ENCODE assay signal across 14 cellular contexts in genomic region chr20:62914436-62914835, GRCh38. TPM values are rescaled to one million over a fixed set of nuclear protein-coding genes. Genes with fewer than 3 reads are reported as not detected.
DNase-seq lines count a peak whose midpoint lies in the region; ATAC-seq, FAIRE-seq and TF ChIP-seq lines count a peak whose summit lies in the region.
"Had no signal": no experiment of that assay in that cellular context is flagged by ENCODE, and none has a peak within 500 bp of the region (broad histone marks: within the 10 kb centered on the region; RNA-seq: fewer than 3 reads in every experiment).

No MANE protein-coding gene starts in this region.

- H3K9me3 ChIP-seq in HepG2 (ENCODE audit: low read length) (no peaks in the 10 kb centered on the region), right lobe of liver (no peaks in the 10 kb centered on the region), thymus (ENCODE audit: control insufficient read depth) (no peaks in the 10 kb centered on the region)
- H3K9me3 ChIP-seq: ascending aorta, Peyer's patch, stomach had no signal

- H3K4me1 ChIP-seq in HepG2 (ENCODE audit: insufficient read depth, low read length) (peaks cover 69% of the 10 kb centered on the region), right lobe of liver (peaks cover 0 to 54% (median 23%) of the 10 kb centered on the region in 4 donors), thymus (ENCODE audit: control insufficient read depth, insufficient read depth, low read length) (peaks cover 33% of the 10 kb centered on the region)

- TF ChIP-seq CTCF in HepG2 (CRISPR knock-in tag; IDR thresholded peaks at IDR 0.05) (0 out of 2 replicates have a peak, but pooled peaks have one; percentile 1), right lobe of liver (IDR thresholded peaks at IDR 0.05) (no peak), chondrocyte (IDR thresholded peaks at IDR 0.05) (no peak)

- peaks cover 12% of the 10 kb centered on the region for H3K36me3 Mint-ChIP-seq in chondrocyte (ENCODE audit: low read depth)
- peaks cover 18% of the 10 kb centered on the region for H3K36me3 Mint-ChIP-seq in memory B cell
- peaks cover 29% of the 10 kb centered on the region for H3K36me3 Mint-ChIP-seq in activated T-helper 1 cell treated with anti-CD3 and anti-CD28 coated beads, Interleukin-12 subunit alpha, Interleukin-12 subunit beta, Interleukin-2, Interleukin-4 antibody, amounts not matched to agents 30 ng/mL and 10 ng/mL and 1 ng/mL, durations not matched to agents 14 hours and 24 hours and 36 hours (ENCODE audit: low read depth)

- 90% methylated on average over 9 of the region's 9 CpGs for WGBS in HepG2 (ENCODE audit: low lambda C conversion rate)
- WGBS in right lobe of liver (ENCODE audit: insufficient coverage, low coverage, low lambda C conversion rate, missing lambda C conversion rate): 76% methylated on average over 9 of the region's 9 CpGs
- 97% methylated on average over 9 of the region's 9 CpGs for WGBS in thymus

- H3K27ac Mint-ChIP-seq in chondrocyte (ENCODE audit: unreplicated experiment): peak overlapping the region; percentile 45
- H3K27ac Mint-ChIP-seq in memory B cell: peak overlapping the region; percentile 77
- no peak overlapping the region for H3K27ac Mint-ChIP-seq in activated T-helper 1 cell treated with anti-CD3 and anti-CD28 coated beads, Interleukin-12 subunit alpha, Interleukin-12 subunit beta, Interleukin-2, Interleukin-4 antibody, amounts not matched to agents 30 ng/mL and 10 ng/mL and 1 ng/mL, durations not matched to agents 14 hours and 24 hours and 36 hours

- DNase-seq in HepG2 (ENCODE audit: low spot score) (no peak), right lobe of liver (no peak), chondrocyte (ENCODE audit: low spot score) (no peak), memory B cell (ENCODE audit: low spot score in 2 of 2) (no peak)
- DNase-seq in activated T-helper 1 cell treated with anti-CD3 and anti-CD28 coated beads, Interleukin-12 subunit alpha, Interleukin-12 subunit beta, Interleukin-2, Interleukin-4 antibody, amounts not matched to agents 30 ng/mL and 10 ng/mL and 1 ng/mL, durations not matched to agents 14 hours and 24 hours and 36 hours (ENCODE audit: low spot score): no peak
- DNase-seq: left colon, NCI-H1092 treated with DMSO at 0.1 percent for 48 hours, stomach had no signal

- no peak for FAIRE-seq in HepG2 (lab: Jason Lieb, UNC)

- H3K36me3 ChIP-seq in HepG2 (replicated peaks in 1 of 2; ENCODE audit: control insufficient read depth in 1 of 2, insufficient read depth in 2 of 2, low read length in 2 of 2): peaks cover 39 to 42% of the 10 kb centered on the region in 2 experiments
- H3K36me3 ChIP-seq in right lobe of liver: peaks cover 0 to 38% (median 25%) of the 10 kb centered on the region in 4 donors
- peaks cover 45% of the 10 kb centered on the region for H3K36me3 ChIP-seq in thymus (ENCODE audit: control insufficient read depth, insufficient read depth)

- peaks cover 100% of the 10 kb centered on the region for H3K79me2 ChIP-seq in HepG2 (ENCODE audit: insufficient read depth, low read length)

- no peak for TF ChIP-seq POLR2A in HepG2 (IDR thresholded peaks at IDR 0.05; ENCODE audit: insufficient read depth in 1 of 2, low read depth in 2 of 2, low read length in 2 of 2)
- no peak for TF ChIP-seq POLR2A in right lobe of liver (IDR thresholded peaks at IDR 0.05)

- in situ Hi-C loops in HepG2 (cut with HindIII; ENCODE audit: extremely low pct_ligation_motif_present, low pct_unique_long_range_greater_than_20kb): no loop called here

- H3K27ac ChIP-seq in HepG2 (ENCODE audit: extremely low read length, insufficient read depth, low read length) (peak overlapping the region; percentile 93), right lobe of liver (no peak overlapping the region), thymus (ENCODE audit: low read depth) (peak overlapping the region; percentile 8)
- H3K27ac ChIP-seq: ascending aorta, Peyer's patch, stomach had no signal

- POLR2A ChIA-PET in HepG2 (lab: Yijun Ruan, JAX): interaction anchor here (0.7 to 6.3 kb wide), 7 partner anchors 9 to 92 kb away, joined by 3 to 54 read pairs (median 6); partner anchors contain the start of genes DIDO1, GID8 and SLC17A9

- TF ChIP-seq EP300 in HepG2 (IDR thresholded peaks at IDR 0.05; ENCODE audit: low read depth in 2 of 2, low read length in 2 of 2) (no peak), HepG2 (CRISPR knock-in tag; IDR thresholded peaks at IDR 0.05; ENCODE audit: borderline replicate concordance) (no peak)

- intact Hi-C loops in HepG2 (cut with micrococcal nuclease; ENCODE audit: unreplicated experiment) (no loop called here), right lobe of liver (cut with DNase I) (no loop called here)
- intact Hi-C loops in activated T-helper 1 cell treated with anti-CD3 and anti-CD28 coated beads, Interleukin-12 subunit alpha, Interleukin-12 subunit beta, Interleukin-2, Interleukin-4 antibody, amounts not matched to agents 30 ng/mL and 10 ng/mL and 1 ng/mL, durations not matched to agents 14 hours and 24 hours and 36 hours (cut with micrococcal nuclease): no loop called here

- H3K4me1 Mint-ChIP-seq in chondrocyte (ENCODE audit: low read depth) (peaks cover 52% of the 10 kb centered on the region), memory B cell (peaks cover 39% of the 10 kb centered on the region)
- peaks cover 46% of the 10 kb centered on the region for H3K4me1 Mint-ChIP-seq in activated T-helper 1 cell treated with anti-CD3 and anti-CD28 coated beads, Interleukin-12 subunit alpha, Interleukin-12 subunit beta, Interleukin-2, Interleukin-4 antibody, amounts not matched to agents 30 ng/mL and 10 ng/mL and 1 ng/mL, durations not matched to agents 14 hours and 24 hours and 36 hours (ENCODE audit: low read depth)

- no peak for TF ChIP-seq RAD21 in HepG2 (CRISPR knock-in tag; IDR thresholded peaks at IDR 0.05)

- H3K4me2 ChIP-seq in HepG2 (ENCODE audit: low read depth, low read length): peak overlapping the region; percentile 74

- H3K4me3 Mint-ChIP-seq in chondrocyte (ENCODE audit: unreplicated experiment) (no peak overlapping the region), memory B cell (no peak overlapping the region)
- no peak overlapping the region for H3K4me3 Mint-ChIP-seq in activated T-helper 1 cell treated with anti-CD3 and anti-CD28 coated beads, Interleukin-12 subunit alpha, Interleukin-12 subunit beta, Interleukin-2, Interleukin-4 antibody, amounts not matched to agents 30 ng/mL and 10 ng/mL and 1 ng/mL, durations not matched to agents 14 hours and 24 hours and 36 hours

- ATAC-seq in HepG2 (no peak), right lobe of liver (no peak), memory B cell (ENCODE audit: low read depth) (no peak), HG03159 (IDR thresholded peaks at IDR 0.05; ENCODE audit: unreplicated experiment) (no peak), HG03439 (IDR thresholded peaks at IDR 0.05; ENCODE audit: unreplicated experiment) (no peak)

- H3K27me3 Mint-ChIP-seq in chondrocyte (ENCODE audit: low read depth) (no peaks in the 10 kb centered on the region), memory B cell (no peaks in the 10 kb centered on the region)
- no peaks in the 10 kb centered on the region for H3K27me3 Mint-ChIP-seq in activated T-helper 1 cell treated with anti-CD3 and anti-CD28 coated beads, Interleukin-12 subunit alpha, Interleukin-12 subunit beta, Interleukin-2, Interleukin-4 antibody, amounts not matched to agents 30 ng/mL and 10 ng/mL and 1 ng/mL, durations not matched to agents 14 hours and 24 hours and 36 hours (ENCODE audit: insufficient read depth)

- no peak overlapping the region for H2AFZ ChIP-seq in HepG2 (ENCODE audit: low read length)

- peak overlapping the region; percentile 53 for H3K9ac ChIP-seq in HepG2 (ENCODE audit: insufficient read depth, low read depth, low read length)

- CTCF ChIA-PET in HepG2 (lab: Yijun Ruan, JAX; ENCODE audit: low intra/inter-chr PET ratio, low total read pairs): no interaction called here

- peaks cover 82% of the 10 kb centered on the region for H4K20me1 ChIP-seq in HepG2 (ENCODE audit: insufficient read depth, low read length)

- no peaks in the 10 kb centered on the region for H3K27me3 ChIP-seq in HepG2 (ENCODE audit: control insufficient read depth in 1 of 2, insufficient read depth in 2 of 2, low read length in 2 of 2)
- H3K27me3 ChIP-seq in right lobe of liver: no peaks in the 10 kb centered on the region
- no peaks in the 10 kb centered on the region for H3K27me3 ChIP-seq in thymus (ENCODE audit: control insufficient read depth, insufficient read depth)
- H3K27me3 ChIP-seq: ascending aorta, Peyer's patch, stomach had no signal

- no peak overlapping the region for H3K4me3 ChIP-seq in HepG2 (replicated peaks in 1 of 3; ENCODE audit: insufficient read depth in 1 of 3, low read depth in 2 of 3, low read length in 3 of 3)
- no peak overlapping the region for H3K4me3 ChIP-seq in right lobe of liver
- no peak overlapping the region for H3K4me3 ChIP-seq in thymus (ENCODE audit: low read length)
- H3K4me3 ChIP-seq: ascending aorta, Peyer's patch, stomach had no signal

- BruUV-seq in HepG2 (replicated peaks; lab: Mats Ljungman, UMichigan): no TSS peak

- H3K9me3 Mint-ChIP-seq in chondrocyte (ENCODE audit: low read depth) (no peaks in the 10 kb centered on the region), memory B cell (no peaks in the 10 kb centered on the region)
- H3K9me3 Mint-ChIP-seq in activated T-helper 1 cell treated with anti-CD3 and anti-CD28 coated beads, Interleukin-12 subunit alpha, Interleukin-12 subunit beta, Interleukin-2, Interleukin-4 antibody, amounts not matched to agents 30 ng/mL and 10 ng/mL and 1 ng/mL, durations not matched to agents 14 hours and 24 hours and 36 hours: no peaks in the 10 kb centered on the region
- H3K9me3 Mint-ChIP-seq: CD8-positive, alpha-beta memory T cell had no signal

RNA-seq across cellular contexts. Expression of gene DIDO1, which starts 11.9 kb away (rescaled TPM):
- 75.1 and 77.0 TPM in 2 replicates for total RNA-seq in HepG2 (2016; rRNA removed; fragmentation: Illumina TruSeq; extraction: Trizol)
- total RNA-seq in HepG2 (2016; cell fraction: cytosol; rRNA removed; fragmentation: Illumina TruSeq; extraction: Trizol; ENCODE audit: low read depth): 14.5 and 17.3 TPM in 2 replicates
- 71.7 and 75.6 TPM in 2 replicates for total RNA-seq in HepG2 (2016; cell fraction: insoluble cytoplasmic fraction; rRNA removed; fragmentation: Illumina TruSeq; extraction: Trizol)
- 32.1 and 34.1 TPM in 2 replicates for total RNA-seq in HepG2 (2016; cell fraction: membrane; rRNA removed; fragmentation: Illumina TruSeq; extraction: Trizol)
- 86.6 and 98.5 TPM in 2 replicates for total RNA-seq in HepG2 (2016; cell fraction: nucleus; rRNA removed; fragmentation: Illumina TruSeq; extraction: Trizol)
- polyA plus RNA-seq in HepG2 (2011; rRNA removed): 72.6 and 75.0 TPM in 2 replicates
- polyA plus RNA-seq in HepG2 (2011; cell fraction: cytosol; rRNA removed): 53.2 and 57.1 TPM in 2 replicates
- polyA plus RNA-seq in HepG2 (2011; cell fraction: nucleus; rRNA removed): 292 and 297 TPM in 2 replicates
- 67.9 and 74.0 TPM in 2 replicates for polyA plus RNA-seq in HepG2 (2012)
- polyA plus RNA-seq in HepG2 (2016; cell fraction: cytosol; fragmentation: Illumina TruSeq; extraction: Trizol; ENCODE audit: low read depth): 3.0 TPM in 2 replicates
- 61.5 and 65.9 TPM in 2 replicates for polyA plus RNA-seq in HepG2 (2016; cell fraction: insoluble cytoplasmic fraction; fragmentation: Illumina TruSeq; extraction: Trizol; ENCODE audit: low read depth)
- 10.9 and 11.6 TPM in 2 replicates for polyA plus RNA-seq in HepG2 (2016; cell fraction: membrane; fragmentation: Illumina TruSeq; extraction: Trizol; ENCODE audit: low read depth)
- 130 and 135 TPM in 2 replicates for polyA plus RNA-seq in HepG2 (2016; cell fraction: nucleus; fragmentation: Illumina TruSeq; extraction: Trizol; ENCODE audit: insufficient read depth, low read depth)
- polyA minus RNA-seq in HepG2 (2011; rRNA and poly(A)+ RNA removed; ENCODE audit: low replicate concordance): 33.0 and 89.8 TPM in 2 replicates
- 30.7 and 35.0 TPM in 2 replicates for polyA minus RNA-seq in HepG2 (2011; cell fraction: cytosol; rRNA and poly(A)+ RNA removed)
- 139 and 144 TPM in 2 replicates for polyA minus RNA-seq in HepG2 (2011; cell fraction: nucleus; rRNA and poly(A)+ RNA removed)
- 10 to 100 TPM; 18.3 to 28.1 (median 21.1) TPM for total RNA-seq in right lobe of liver
- total RNA-seq in chondrocyte: 41.6 to 53.8 TPM (median 42.5 TPM) in 3 replicates
- 33.2 TPM for polyA plus RNA-seq in thymus
- total RNA-seq in activated T-helper 1 cell treated with anti-CD3 and anti-CD28 coated beads, Interleukin-12 subunit alpha, Interleukin-12 subunit beta, Interleukin-2, Interleukin-4 antibody, amounts not matched to agents 30 ng/mL and 10 ng/mL and 1 ng/mL, durations not matched to agents 14 hours and 24 hours and 36 hours: 60.5 and 60.8 TPM in 2 replicates

RNA-seq across cellular contexts. Expression of gene GID8, which starts 23.5 kb away (rescaled TPM):
- total RNA-seq in HepG2 (2016; rRNA removed; fragmentation: Illumina TruSeq; extraction: Trizol) (59.8 and 74.4 TPM in 2 replicates), right lobe of liver (10 to 100 TPM; 12.6 to 18.9 (median 15.1) TPM), chondrocyte (26.3 to 30.7 TPM (median 29.7 TPM) in 3 replicates)
- 17.8 and 18.7 TPM in 2 replicates for total RNA-seq in HepG2 (2016; cell fraction: cytosol; rRNA removed; fragmentation: Illumina TruSeq; extraction: Trizol; ENCODE audit: low read depth)
- 60.3 and 68.0 TPM in 2 replicates for total RNA-seq in HepG2 (2016; cell fraction: insoluble cytoplasmic fraction; rRNA removed; fragmentation: Illumina TruSeq; extraction: Trizol)
- 45.9 and 46.6 TPM in 2 replicates for total RNA-seq in HepG2 (2016; cell fraction: membrane; rRNA removed; fragmentation: Illumina TruSeq; extraction: Trizol)
- total RNA-seq in HepG2 (2016; cell fraction: nucleus; rRNA removed; fragmentation: Illumina TruSeq; extraction: Trizol): 35.6 and 42.8 TPM in 2 replicates
- polyA plus RNA-seq in HepG2 (2011; rRNA removed) (39.0 and 39.6 TPM in 2 replicates), thymus (24.0 TPM)
- 39.6 and 40.7 TPM in 2 replicates for polyA plus RNA-seq in HepG2 (2011; cell fraction: cytosol; rRNA removed)
- polyA plus RNA-seq in HepG2 (2011; cell fraction: nucleus; rRNA removed): 23.9 and 26.9 TPM in 2 replicates
- 36.8 and 46.0 TPM in 2 replicates for polyA plus RNA-seq in HepG2 (2012)
- 14.5 and 16.6 TPM in 2 replicates for polyA plus RNA-seq in HepG2 (2016; cell fraction: cytosol; fragmentation: Illumina TruSeq; extraction: Trizol; ENCODE audit: low read depth)
- polyA plus RNA-seq in HepG2 (2016; cell fraction: insoluble cytoplasmic fraction; fragmentation: Illumina TruSeq; extraction: Trizol; ENCODE audit: low read depth): 66.0 and 70.4 TPM in 2 replicates
- polyA plus RNA-seq in HepG2 (2016; cell fraction: membrane; fragmentation: Illumina TruSeq; extraction: Trizol; ENCODE audit: low read depth): 31.6 and 32.0 TPM in 2 replicates
- 58.8 and 62.9 TPM in 2 replicates for polyA plus RNA-seq in HepG2 (2016; cell fraction: nucleus; fragmentation: Illumina TruSeq; extraction: Trizol; ENCODE audit: insufficient read depth, low read depth)
- 30.6 and 61.9 TPM in 2 replicates for polyA minus RNA-seq in HepG2 (2011; rRNA and poly(A)+ RNA removed; ENCODE audit: low replicate concordance)
- polyA minus RNA-seq in HepG2 (2011; cell fraction: cytosol; rRNA and poly(A)+ RNA removed): 28.5 and 31.3 TPM in 2 replicates
- polyA minus RNA-seq in HepG2 (2011; cell fraction: nucleus; rRNA and poly(A)+ RNA removed): 27.2 and 34.4 TPM in 2 replicates
- total RNA-seq in activated T-helper 1 cell treated with anti-CD3 and anti-CD28 coated beads, Interleukin-12 subunit alpha, Interleukin-12 subunit beta, Interleukin-2, Interleukin-4 antibody, amounts not matched to agents 30 ng/mL and 10 ng/mL and 1 ng/mL, durations not matched to agents 14 hours and 24 hours and 36 hours: 52.5 and 55.3 TPM in 2 replicates

RNA-seq across cellular contexts. Expression of gene SLC17A9, which starts 38.1 kb away (rescaled TPM):
- total RNA-seq in HepG2 (2016; rRNA removed; fragmentation: Illumina TruSeq; extraction: Trizol): 33.6 and 110 TPM in 2 replicates
- 27.1 and 27.6 TPM in 2 replicates for total RNA-seq in HepG2 (2016; cell fraction: cytosol; rRNA removed; fragmentation: Illumina TruSeq; extraction: Trizol; ENCODE audit: low read depth)
- 25.3 and 116 TPM in 2 replicates for total RNA-seq in HepG2 (2016; cell fraction: insoluble cytoplasmic fraction; rRNA removed; fragmentation: Illumina TruSeq; extraction: Trizol)
- 36.6 and 38.0 TPM in 2 replicates for total RNA-seq in HepG2 (2016; cell fraction: membrane; rRNA removed; fragmentation: Illumina TruSeq; extraction: Trizol)
- total RNA-seq in HepG2 (2016; cell fraction: nucleus; rRNA removed; fragmentation: Illumina TruSeq; extraction: Trizol): 145 and 168 TPM in 2 replicates
- 191 and 280 TPM in 2 replicates for polyA plus RNA-seq in HepG2 (2011; rRNA removed)
- polyA plus RNA-seq in HepG2 (2011; cell fraction: cytosol; rRNA removed): 57.2 and 94.5 TPM in 2 replicates
- 3,698 and 4,960 TPM in 2 replicates for polyA plus RNA-seq in HepG2 (2011; cell fraction: nucleus; rRNA removed)
- polyA plus RNA-seq in HepG2 (2012): 173 and 220 TPM in 2 replicates
- polyA plus RNA-seq in HepG2 (2016; cell fraction: cytosol; fragmentation: Illumina TruSeq; extraction: Trizol; ENCODE audit: low read depth): 16.5 and 18.1 TPM in 2 replicates
- polyA plus RNA-seq in HepG2 (2016; cell fraction: insoluble cytoplasmic fraction; fragmentation: Illumina TruSeq; extraction: Trizol; ENCODE audit: low read depth): 36.5 and 42.6 TPM in 2 replicates
- 30.7 and 32.6 TPM in 2 replicates for polyA plus RNA-seq in HepG2 (2016; cell fraction: membrane; fragmentation: Illumina TruSeq; extraction: Trizol; ENCODE audit: low read depth)
- 553 and 603 TPM in 2 replicates for polyA plus RNA-seq in HepG2 (2016; cell fraction: nucleus; fragmentation: Illumina TruSeq; extraction: Trizol; ENCODE audit: insufficient read depth, low read depth)
- 0.07 and 195 TPM in 2 replicates for polyA minus RNA-seq in HepG2 (2011; rRNA and poly(A)+ RNA removed; ENCODE audit: low replicate concordance)
- 33.4 and 43.3 TPM in 2 replicates for polyA minus RNA-seq in HepG2 (2011; cell fraction: cytosol; rRNA and poly(A)+ RNA removed)
- 176 and 196 TPM in 2 replicates for polyA minus RNA-seq in HepG2 (2011; cell fraction: nucleus; rRNA and poly(A)+ RNA removed)
- total RNA-seq in right lobe of liver: 10 to 100 TPM; 29.8 to 99.4 (median 54.1) TPM
- total RNA-seq in chondrocyte: 0.24 to 1.2 TPM (median 0.79 TPM) in 3 replicates
- polyA plus RNA-seq in thymus: 10.0 TPM
- total RNA-seq in activated T-helper 1 cell treated with anti-CD3 and anti-CD28 coated beads, Interleukin-12 subunit alpha, Interleukin-12 subunit beta, Interleukin-2, Interleukin-4 antibody, amounts not matched to agents 30 ng/mL and 10 ng/mL and 1 ng/mL, durations not matched to agents 14 hours and 24 hours and 36 hours: 7.6 and 8.6 TPM in 2 replicates

RNA-seq across cellular contexts. Expression of gene TCFL5, which starts 52.8 kb away (rescaled TPM):
- total RNA-seq in HepG2 (2016; rRNA removed; fragmentation: Illumina TruSeq; extraction: Trizol) (20.0 and 21.1 TPM in 2 replicates), right lobe of liver (1 to 10 TPM; 2.9 to 5.1 (median 3.9) TPM), chondrocyte (12.7 to 20.0 TPM (median 13.0 TPM) in 3 replicates)
- 13.3 and 17.7 TPM in 2 replicates for total RNA-seq in HepG2 (2016; cell fraction: cytosol; rRNA removed; fragmentation: Illumina TruSeq; extraction: Trizol; ENCODE audit: low read depth)
- total RNA-seq in HepG2 (2016; cell fraction: insoluble cytoplasmic fraction; rRNA removed; fragmentation: Illumina TruSeq; extraction: Trizol): 20.4 and 21.0 TPM in 2 replicates
- 28.7 and 36.7 TPM in 2 replicates for total RNA-seq in HepG2 (2016; cell fraction: membrane; rRNA removed; fragmentation: Illumina TruSeq; extraction: Trizol)
- 11.4 and 12.6 TPM in 2 replicates for total RNA-seq in HepG2 (2016; cell fraction: nucleus; rRNA removed; fragmentation: Illumina TruSeq; extraction: Trizol)
- polyA plus RNA-seq in HepG2 (2011; rRNA removed) (14.2 and 14.8 TPM in 2 replicates), thymus (10.9 TPM)
- 9.0 and 11.8 TPM in 2 replicates for polyA plus RNA-seq in HepG2 (2011; cell fraction: cytosol; rRNA removed)
- polyA plus RNA-seq in HepG2 (2011; cell fraction: nucleus; rRNA removed): 6.4 and 8.0 TPM in 2 replicates
- 12.4 and 13.3 TPM in 2 replicates for polyA plus RNA-seq in HepG2 (2012)
- 13.1 and 14.7 TPM in 2 replicates for polyA plus RNA-seq in HepG2 (2016; cell fraction: cytosol; fragmentation: Illumina TruSeq; extraction: Trizol; ENCODE audit: low read depth)
- polyA plus RNA-seq in HepG2 (2016; cell fraction: insoluble cytoplasmic fraction; fragmentation: Illumina TruSeq; extraction: Trizol; ENCODE audit: low read depth): 19.5 and 20.9 TPM in 2 replicates
- polyA plus RNA-seq in HepG2 (2016; cell fraction: membrane; fragmentation: Illumina TruSeq; extraction: Trizol; ENCODE audit: low read depth): 25.6 and 29.7 TPM in 2 replicates
- 21.4 and 23.1 TPM in 2 replicates for polyA plus RNA-seq in HepG2 (2016; cell fraction: nucleus; fragmentation: Illumina TruSeq; extraction: Trizol; ENCODE audit: insufficient read depth, low read depth)
- 4.7 and 6.4 TPM in 2 replicates for polyA minus RNA-seq in HepG2 (2011; rRNA and poly(A)+ RNA removed; ENCODE audit: low replicate concordance)
- 9.9 and 10.2 TPM in 2 replicates for polyA minus RNA-seq in HepG2 (2011; cell fraction: cytosol; rRNA and poly(A)+ RNA removed)
- 5.2 and 6.1 TPM in 2 replicates for polyA minus RNA-seq in HepG2 (2011; cell fraction: nucleus; rRNA and poly(A)+ RNA removed)
- 5.7 and 5.8 TPM in 2 replicates for total RNA-seq in activated T-helper 1 cell treated with anti-CD3 and anti-CD28 coated beads, Interleukin-12 subunit alpha, Interleukin-12 subunit beta, Interleukin-2, Interleukin-4 antibody, amounts not matched to agents 30 ng/mL and 10 ng/mL and 1 ng/mL, durations not matched to agents 14 hours and 24 hours and 36 hours

Comparison
In these comparisons a context has a peak if more than half of its experiments do, and no peak if none do; other contexts are left out.
1. H3K27ac ChIP-seq: peak in HepG2 (single experiment) and thymus (single experiment); none in right lobe of liver (0 of 3).